ENCODE assay signal across 11 cellular contexts in genomic region chr1:25890249-25891034, GRCh38. TPM values are rescaled to one million over a fixed set of nuclear protein-coding genes. Genes with fewer than 3 reads are reported as not detected.
DNase-seq lines count a peak whose midpoint lies in the region; ATAC-seq and TF ChIP-seq lines count a peak whose summit lies in the region.
"Had no signal": no experiment of that assay in that cellular context is flagged by ENCODE, and none has a peak within 500 bp of the region (broad histone marks: within the 10 kb centered on the region; RNA-seq: fewer than 3 reads in every experiment).

No MANE protein-coding gene starts in this region.

- peaks cover 45% of the 10 kb centered on the region for H3K36me3 Mint-ChIP-seq in nephron progenitor cell (ENCODE audit: low read depth)
- peaks cover 1% of the 10 kb centered on the region for H3K36me3 Mint-ChIP-seq in activated naive CD8-positive, alpha-beta T cell treated with anti-CD3 and anti-CD28 coated beads for 36 hours
- H3K36me3 Mint-ChIP-seq: CD4-positive, CD25-positive, alpha-beta regulatory T cell; naive thymus-derived CD8-positive, alpha-beta T cell had no signal

- in situ Hi-C loops in Caki2 (cut with HindIII; ENCODE audit: low pct_unique_long_range_greater_than_20kb, low sequenced_read_pairs): loop anchor here (25.0 kb wide), 1 partner anchor 97 kb away; the partner anchor contains the start of gene PAFAH2

- CTCF ChIA-PET in PC-9 (lab: Charles Lee): interaction anchor here (0.7 to 1.0 kb wide), 3 partner anchors 15 to 146 kb away, joined by 3 to 4 read pairs (median 3); partner anchors contain the start of gene MTFR1L
- CTCF ChIA-PET in SK-N-SH (lab: Yijun Ruan, JAX): interaction anchor here (1.0 to 2.9 kb wide), 4 partner anchors 9 to 109 kb away, joined by 3 to 18 read pairs (median 6); partner anchors contain the start of gene PAFAH2

- no peaks in the 10 kb centered on the region for H3K9me3 ChIP-seq in PC-9 (ENCODE audit: insufficient read depth, low read depth)
- H3K9me3 ChIP-seq in SK-N-SH: no peaks in the 10 kb centered on the region

- no peak overlapping the region for H3K9ac ChIP-seq in SK-N-SH

- POLR2A ChIA-PET in PC-9 (lab: Charles Lee; ENCODE audit: unreplicated experiment): interaction anchor here (0.7 to 1.4 kb wide), 3 partner anchors 12 to 107 kb away, joined by 3 to 13 read pairs (median 12); partner anchors contain the start of genes PAFAH2 and PAQR7
- POLR2A ChIA-PET in SK-N-SH (lab: Yijun Ruan, JAX): interaction anchor here (1.0 kb wide), 1 partner anchor 107 kb away, joined by 3 read pairs; no protein-coding TSS in a partner anchor

- H3K36me3 ChIP-seq in PC-9 (ENCODE audit: low read depth) (no peaks in the 10 kb centered on the region), SK-N-SH (replicated peaks in 1 of 2; ENCODE audit: control insufficient read depth in 1 of 2, insufficient read depth in 2 of 2, low read length in 1 of 2) (peaks cover 0 to 28% of the 10 kb centered on the region in 2 experiments)

- WGBS in SK-N-SH (ENCODE audit: low lambda C conversion rate): 86% methylated on average over 10 of the region's 10 CpGs

- peak overlapping the region; percentile 32 for H3K27ac Mint-ChIP-seq in nephron progenitor cell
- no peak overlapping the region for H3K27ac Mint-ChIP-seq in stimulated activated naive CD8-positive, alpha-beta T cell treated with anti-CD3 and anti-CD28 coated beads, Interleukin-15, amount 100 ng/mL, for 72 hours
- no peak overlapping the region for H3K27ac Mint-ChIP-seq in activated naive CD8-positive, alpha-beta T cell treated with anti-CD3 and anti-CD28 coated beads for 36 hours

- TSS peak; percentile 54 for BruUV-seq in PC-9 (replicated peaks; lab: Mats Ljungman, UMichigan)

- H3K4me1 Mint-ChIP-seq in nephron progenitor cell: peaks cover 32% of the 10 kb centered on the region
- peaks cover 11% of the 10 kb centered on the region for H3K4me1 Mint-ChIP-seq in stimulated activated naive CD8-positive, alpha-beta T cell treated with anti-CD3 and anti-CD28 coated beads, Interleukin-15, amount 100 ng/mL, for 72 hours
- peaks cover 7% of the 10 kb centered on the region for H3K4me1 Mint-ChIP-seq in activated naive CD8-positive, alpha-beta T cell treated with anti-CD3 and anti-CD28 coated beads for 36 hours

- H3F3A ChIP-seq in PC-9 (ENCODE audit: insufficient read depth, low read depth) (peaks cover 56% of the 10 kb centered on the region), SK-N-SH (replicated peaks; ENCODE audit: insufficient read depth) (peaks cover 24% of the 10 kb centered on the region)

- no peaks in the 10 kb centered on the region for H3K9me3 Mint-ChIP-seq in nephron progenitor cell
- no peaks in the 10 kb centered on the region for H3K9me3 Mint-ChIP-seq in stimulated activated naive CD8-positive, alpha-beta T cell treated with anti-CD3 and anti-CD28 coated beads, Interleukin-15, amount 100 ng/mL, for 72 hours
- no peaks in the 10 kb centered on the region for H3K9me3 Mint-ChIP-seq in activated naive CD8-positive, alpha-beta T cell treated with anti-CD3 and anti-CD28 coated beads for 36 hours
- H3K9me3 Mint-ChIP-seq: CD4-positive, CD25-positive, alpha-beta regulatory T cell; naive thymus-derived CD8-positive, alpha-beta T cell had no signal

- no peak for TF ChIP-seq EP300 in SK-N-SH (IDR thresholded peaks at IDR 0.05; ENCODE audit: borderline replicate concordance in 1 of 2, low read depth in 1 of 2, low read length in 1 of 2)

- H3K79me2 ChIP-seq in PC-9 (ENCODE audit: low read depth): no peaks in the 10 kb centered on the region
- H3K79me2 ChIP-seq in SK-N-SH (ENCODE audit: insufficient read depth): peaks cover 32% of the 10 kb centered on the region; the same call in 1 of the 2 replicates

- no peaks in the 10 kb centered on the region for H3K27me3 ChIP-seq in PC-9 (ENCODE audit: insufficient read depth, low read depth)
- H3K27me3 ChIP-seq in SK-N-SH (ENCODE audit: insufficient read depth): no peaks in the 10 kb centered on the region

- no peaks in the 10 kb centered on the region for H4K20me1 ChIP-seq in PC-9 (ENCODE audit: insufficient read depth)
- H4K20me1 ChIP-seq in SK-N-SH (ENCODE audit: insufficient read depth): no peaks in the 10 kb centered on the region

- no peak for TF ChIP-seq CTCF in PC-9 (conservative IDR thresholded peaks at IDR 0.05)
- TF ChIP-seq CTCF in epithelial cell of proximal tubule (conservative IDR thresholded peaks at IDR 0.05; ENCODE audit: low read depth, low read length): no peak
- TF ChIP-seq CTCF in nephron progenitor cell (IDR thresholded peaks at IDR 0.05): no peak
- no peak for TF ChIP-seq CTCF in SK-N-SH (IDR thresholded peaks at IDR 0.05)

- H3K27ac ChIP-seq in PC-9 (peak overlapping the region; percentile 96), SK-N-SH (ENCODE audit: low read depth in 2 of 2, low read length in 1 of 2) (no peak overlapping the region)

- DNase-seq in Caki2 (ENCODE audit: low read depth) (peak; percentile 72), PC-9 (peak; percentile 91 to 97), epithelial cell of proximal tubule (ENCODE audit: low read depth) (peak; percentile 71), nephron progenitor cell (no peak), DMS 273 treated with DMSO at 0.1 percent for 48 hours (lab: John Stamatoyannopoulos, UW) (no peak), SK-N-SH (no peak)
- no peak for DNase-seq in stimulated activated naive CD8-positive, alpha-beta T cell treated with anti-CD3 and anti-CD28 coated beads, Interleukin-15, amount 100 ng/mL, for 72 hours
- DNase-seq in activated naive CD8-positive, alpha-beta T cell treated with anti-CD3 and anti-CD28 coated beads for 36 hours: no peak
- DNase-seq: CD4-positive, CD25-positive, alpha-beta regulatory T cell; naive thymus-derived CD8-positive, alpha-beta T cell; NCI-H446 had no signal

- H3K9me2 ChIP-seq in PC-9 (ENCODE audit: insufficient read depth): no peaks in the 10 kb centered on the region
- H3K9me2 ChIP-seq in SK-N-SH: no peaks in the 10 kb centered on the region

- H3K4me2 ChIP-seq in PC-9 (peak overlapping the region; percentile 79), SK-N-SH (no peak overlapping the region)

- no peak for ATAC-seq in stimulated activated naive CD8-positive, alpha-beta T cell treated with anti-CD3 and anti-CD28 coated beads, Interleukin-15, amount 100 ng/mL, for 72 hours
- ATAC-seq: naive thymus-derived CD8-positive, alpha-beta T cell had no signal

- H2AFZ ChIP-seq in PC-9 (no peak overlapping the region), SK-N-SH (ENCODE audit: low read depth) (no peak overlapping the region)

- H3K4me1 ChIP-seq in PC-9 (replicated peaks; ENCODE audit: insufficient read depth) (peaks cover 61% of the 10 kb centered on the region), SK-N-SH (ENCODE audit: control insufficient read depth in 1 of 2, insufficient read depth in 2 of 2, low read depth in 1 of 2, low read length in 1 of 2) (peaks cover 0 to 20% of the 10 kb centered on the region in 2 experiments; a peak in 3 of 4 replicates)

- TF ChIP-seq RAD21 in SK-N-SH (IDR thresholded peaks at IDR 0.05; ENCODE audit: low read length): no peak

- H3K4me3 ChIP-seq in PC-9 (peak overlapping the region; percentile 47), epithelial cell of proximal tubule (ENCODE audit: low read depth, low read length) (no peak overlapping the region), SK-N-SH (ENCODE audit: low read depth in 2 of 2, low read length in 1 of 2) (no peak overlapping the region)

- intact Hi-C loops in PC-9 (cut with micrococcal nuclease; ENCODE audit: unreplicated experiment): loop anchor here (1.0 to 10.0 kb wide), 3 partner anchors 15 to 274 kb away; partner anchors contain the start of genes C1orf232, PAQR7 and ZNF593

- no peaks in the 10 kb centered on the region for H3K27me3 Mint-ChIP-seq in nephron progenitor cell (ENCODE audit: low read depth, poor library complexity)
- no peaks in the 10 kb centered on the region for H3K27me3 Mint-ChIP-seq in stimulated activated naive CD8-positive, alpha-beta T cell treated with anti-CD3 and anti-CD28 coated beads, Interleukin-15, amount 100 ng/mL, for 72 hours
- H3K27me3 Mint-ChIP-seq in activated naive CD8-positive, alpha-beta T cell treated with anti-CD3 and anti-CD28 coated beads for 36 hours: no peaks in the 10 kb centered on the region
- H3K27me3 Mint-ChIP-seq: CD4-positive, CD25-positive, alpha-beta regulatory T cell; naive thymus-derived CD8-positive, alpha-beta T cell had no signal

- H3K4me3 Mint-ChIP-seq in nephron progenitor cell: no peak overlapping the region
- no peak overlapping the region for H3K4me3 Mint-ChIP-seq in stimulated activated naive CD8-positive, alpha-beta T cell treated with anti-CD3 and anti-CD28 coated beads, Interleukin-15, amount 100 ng/mL, for 72 hours
- no peak overlapping the region for H3K4me3 Mint-ChIP-seq in activated naive CD8-positive, alpha-beta T cell treated with anti-CD3 and anti-CD28 coated beads for 36 hours
- H3K4me3 Mint-ChIP-seq: naive thymus-derived CD8-positive, alpha-beta T cell had no signal

RNA-seq across cellular contexts. Expression of gene PAQR7, which starts 14.9 kb away (rescaled TPM):
- 7.0 and 14.1 TPM in 2 replicates for total RNA-seq in Caki2 (2014; rRNA removed; shearing (Covaris generic); ENCODE audit: low replicate concordance)
- total RNA-seq in PC-9 (2021): 30.2 and 34.0 TPM in 2 replicates
- total RNA-seq in epithelial cell of proximal tubule: 9.4 and 15.0 TPM in 2 replicates
- polyA plus RNA-seq in SK-N-SH (2012; rRNA removed): 5.6 and 7.0 TPM in 2 replicates
- polyA plus RNA-seq in SK-N-SH (2012; cell fraction: cytosol; rRNA removed): 3.1 and 4.9 TPM in 2 replicates
- 10.4 and 16.9 TPM in 2 replicates for polyA plus RNA-seq in SK-N-SH (2012; cell fraction: nucleus; rRNA removed)
- 1 to 10 TPM; 8.6 to 9.2 TPM for total RNA-seq in activated naive CD8-positive, alpha-beta T cell treated with anti-CD3 and anti-CD28 coated beads for 36 hours

RNA-seq across cellular contexts. Expression of gene STMN1, which starts 15.8 kb away (rescaled TPM):
- 65.2 and 92.4 TPM in 2 replicates for total RNA-seq in Caki2 (2014; rRNA removed; shearing (Covaris generic); ENCODE audit: low replicate concordance)
- 302 and 349 TPM in 2 replicates for total RNA-seq in PC-9 (2021)
- 396 and 554 TPM in 2 replicates for total RNA-seq in epithelial cell of proximal tubule
- polyA plus RNA-seq in SK-N-SH (2012; rRNA removed): 72.8 and 143 TPM in 2 replicates
- 211 and 347 TPM in 2 replicates for polyA plus RNA-seq in SK-N-SH (2012; cell fraction: cytosol; rRNA removed)
- polyA plus RNA-seq in SK-N-SH (2012; cell fraction: nucleus; rRNA removed): 53.8 and 86.2 TPM in 2 replicates
- total RNA-seq in activated naive CD8-positive, alpha-beta T cell treated with anti-CD3 and anti-CD28 coated beads for 36 hours: 100 to 1,000 TPM; 501 to 504 TPM

RNA-seq across cellular contexts. Expression of gene AUNIP, which starts 31.2 kb away (rescaled TPM):
- 11.5 and 13.1 TPM in 2 replicates for total RNA-seq in Caki2 (2014; rRNA removed; shearing (Covaris generic); ENCODE audit: low replicate concordance)
- 11.0 and 11.3 TPM in 2 replicates for total RNA-seq in PC-9 (2021)
- 6.2 and 13.0 TPM in 2 replicates for total RNA-seq in epithelial cell of proximal tubule
- polyA plus RNA-seq in SK-N-SH (2012; rRNA removed): 1.9 TPM in 2 replicates
- polyA plus RNA-seq in SK-N-SH (2012; cell fraction: cytosol; rRNA removed): 1.8 and 2.1 TPM in 2 replicates
- polyA plus RNA-seq in SK-N-SH (2012; cell fraction: nucleus; rRNA removed): 1.3 and 1.4 TPM in 2 replicates
- total RNA-seq in activated naive CD8-positive, alpha-beta T cell treated with anti-CD3 and anti-CD28 coated beads for 36 hours: 10 to 100 TPM; 12.1 to 15.1 TPM
- total RNA-seq: CD4-positive, CD25-positive, alpha-beta regulatory T cell; naive thymus-derived CD8-positive, alpha-beta T cell had no signal
- polyA plus RNA-seq: naive thymus-derived CD8-positive, alpha-beta T cell had no signal

Comparison
In these comparisons a context has a peak if more than half of its experiments do, and no peak if none do; other contexts are left out.
1. DNase-seq: peak in Caki2 (single experiment), PC-9 (2 of 2) and epithelial cell of proximal tubule (single experiment); none in nephron progenitor cell (single experiment), DMS 273 treated with DMSO at 0.1 percent for 48 hours (single experiment), stimulated activated naive CD8-positive, alpha-beta T cell treated with anti-CD3 and anti-CD28 coated beads, Interleukin-15, amount 100 ng/mL, for 72 hours (0 of 2), SK-N-SH (single experiment) and activated naive CD8-positive, alpha-beta T cell treated with anti-CD3 and anti-CD28 coated beads for 36 hours (single experiment).